Comparison of ENCODE assay signal across 8 cellular contexts in the genomic region with DNA sequence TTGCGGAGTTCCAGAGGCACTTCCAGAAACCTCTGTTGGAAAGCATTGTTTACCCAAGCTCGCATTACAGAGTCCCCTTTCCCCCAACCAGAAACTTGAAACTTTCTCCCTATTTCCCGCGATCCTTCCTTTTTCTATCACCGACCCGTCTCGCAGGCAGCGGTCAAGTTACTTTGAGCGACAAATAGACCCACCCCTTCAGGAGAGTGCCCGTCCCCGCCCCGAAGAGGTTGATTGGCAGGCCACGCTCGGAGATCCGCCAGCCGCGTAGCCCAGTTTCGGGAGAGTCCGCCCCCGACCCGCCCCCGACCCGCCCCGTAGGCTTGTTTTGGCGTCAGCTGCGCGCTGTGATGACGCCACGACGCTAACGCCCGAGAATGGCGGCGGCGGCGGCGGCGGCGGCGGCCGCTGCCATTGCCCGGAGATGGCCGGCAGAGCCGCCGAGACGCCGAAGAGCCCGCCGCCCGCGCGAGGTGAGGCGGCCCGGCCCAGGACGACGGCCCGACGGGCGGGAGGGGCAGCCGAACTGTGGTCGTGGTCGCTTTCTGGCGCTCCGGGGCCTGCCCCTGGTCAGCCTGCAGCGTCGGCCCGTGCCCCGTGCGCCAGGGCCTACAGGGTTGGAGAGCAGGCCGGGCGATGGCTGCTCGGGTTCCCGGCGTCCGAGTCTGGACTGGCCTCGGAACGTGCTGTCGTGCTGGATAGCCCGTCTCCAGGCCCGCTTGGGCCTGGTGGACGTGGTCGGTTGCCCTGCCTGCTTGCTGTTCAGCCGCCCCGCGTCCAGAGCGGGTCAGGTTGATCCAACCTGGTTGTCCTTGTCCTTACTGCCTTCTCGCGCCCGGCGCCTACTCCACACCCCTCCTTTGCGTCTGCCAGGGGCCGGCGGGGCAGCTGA. TPM values are rescaled to one million over a fixed set of nuclear protein-coding genes. Genes with fewer than 3 reads are reported as not detected.
DNase-seq lines count a peak whose midpoint lies in the region; ATAC-seq and TF ChIP-seq lines count a peak whose summit lies in the region.

A gene (plus strand): TSS at position 356 of the 892 bp plus-strand sequence. CDS start 15,496 bp downstream, outside the sequence.

- peak within 1 kb of the TSS; percentile 91 for H3K4me3 ChIP-seq in kidney epithelial cell (ENCODE audit: low read depth, low read length)

- TF ChIP-seq CTCF in kidney epithelial cell (IDR thresholded peaks at IDR 0.05; ENCODE audit: insufficient read depth, low read length, poor library complexity, severe bottlenecking) = no peak

- DNase-seq in AG20443 (ENCODE audit: low spot score) = peak; percentile 99
- peak; percentile 80 for DNase-seq in NCI-H510A treated with DMSO at 0.1 percent for 48 hours (lab: John Stamatoyannopoulos, UW)
- DNase-seq in activated CD4-positive, alpha-beta T cell treated with anti-CD3 and anti-CD28 coated beads for 24 hours (ENCODE audit: low read depth in 2 of 2) = peak; percentile 91 to 92
- DNase-seq in cerebellum (ENCODE audit: low spot score) = peak; percentile 100
- DNase-seq in kidney epithelial cell (ENCODE audit: low read depth) = peak; percentile 76
- peak; percentile 97 for DNase-seq in stimulated activated CD4-positive, alpha-beta T cell treated with anti-CD3 and anti-CD28 coated beads, Interleukin-15, amount 100 ng/mL, for 24 hours

- TF ChIP-seq POLR2A in GM19193 (IDR thresholded peaks at IDR 0.05; ENCODE audit: extremely low read depth, insufficient read depth, insufficient read length) = peak; percentile 71

- H3K36me3 ChIP-seq in kidney epithelial cell (ENCODE audit: control insufficient read depth, insufficient read depth, low read length) = no peaks in the 10 kb centered on the region

- H3K27me3 ChIP-seq in kidney epithelial cell (ENCODE audit: control insufficient read depth, insufficient read depth, low read length) = no peaks in the 10 kb centered on the region

- peak; percentile 90 for ATAC-seq in HG03432 (IDR thresholded peaks at IDR 0.05; ENCODE audit: unreplicated experiment)

RNA-seq across cellular contexts. Expression of the gene that starts here (rescaled TPM):
- total RNA-seq in cerebellum (14.0 TPM), kidney epithelial cell (20.9 and 21.6 TPM in 2 replicates)

Comparison
In these comparisons a context has a peak if more than half of its experiments do, and no peak if none do; other contexts are left out.
1. Peak in every context shown above with its lines: DNase-seq, ATAC-seq and H3K4me3 ChIP-seq.